8 cellular contexts compared by ENCODE assay signal in genomic region chr20:56974499-56975250, GRCh38.
DNase-seq lines count a peak whose midpoint lies in the region; ATAC-seq and TF ChIP-seq lines count a peak whose summit lies in the region.

No MANE protein-coding gene starts in this region.

- no peaks in the 10 kb centered on the region for H3K36me3 ChIP-seq in HCT116 (ENCODE audit: control insufficient read depth in 1 of 2, insufficient read depth in 2 of 2, low read length in 2 of 2)
- H3K36me3 ChIP-seq in prostate gland, result no peaks in the 10 kb centered on the region

- peak; percentile 90 for TF ChIP-seq RAD21 in HCT116 (IDR thresholded peaks at IDR 0.05; ENCODE audit: low read depth)

- TF ChIP-seq CTCF in C4-2B (conservative IDR thresholded peaks at IDR 0.05), result peak; percentile 90
- TF ChIP-seq CTCF in HCT116 (IDR thresholded peaks at IDR 0.05 in 2 of 3, conservative IDR thresholded peaks at IDR 0.05 in 1 of 3; ENCODE audit: borderline replicate concordance in 1 of 3, insufficient read depth in 1 of 3, low read depth in 2 of 3, low read length in 2 of 3), result peak; percentile 82 to 89 (median 87)
- TF ChIP-seq CTCF in fibroblast of mammary gland (conservative IDR thresholded peaks at IDR 0.05; ENCODE audit: control insufficient read depth, insufficient read depth, low read depth, low read length), result peak; percentile 83
- TF ChIP-seq CTCF in prostate gland (IDR thresholded peaks at IDR 0.05), result peak; percentile 57 to 82 (median 66)

- RAD21 ChIA-PET in HCT116 (lab: Charles Lee; ENCODE audit: low non-redundant PET in 1 of 2, low total read pairs in 2 of 2, uncharacterized antibody in 2 of 2, unreplicated experiment in 2 of 2), result interaction anchor here (1.0 to 1.7 kb wide), 4 partner anchors 131 to 345 kb away, joined by 3 to 11 read pairs (median 6); partner anchors contain the start of gene TFAP2C (in 1 of the 2)

- H3K9ac ChIP-seq in HCT116 (ENCODE audit: low read length), result no peak overlapping the region

- DNase-seq in HCT116 (ENCODE audit: low read depth, low spot score) (peak; percentile 47), RPMI7951 (ENCODE audit: low read depth) (peak; percentile 88), fibroblast of mammary gland (ENCODE audit: low read depth) (peak; percentile 64), prostate gland (ENCODE audit: low spot score) (peak; percentile 67), NCI-H2029 (lab: John Stamatoyannopoulos, UW) (no peak)
- DNase-seq in activated naive CD4-positive, alpha-beta T cell treated with Interleukin-2 at 50 U/mL for 16 hours, result no peak

- H3K9me2 ChIP-seq in HCT116 (ENCODE audit: insufficient read depth), result no peaks in the 10 kb centered on the region

- H3K4me2 ChIP-seq in HCT116 (ENCODE audit: low read length), result peak overlapping the region; percentile 42

- ATAC-seq in HCT116 (peak; percentile 90), GM21723 (IDR thresholded peaks at IDR 0.05; ENCODE audit: unreplicated experiment) (no peak)

- peak overlapping the region; percentile 67 for H2AFZ ChIP-seq in HCT116 (ENCODE audit: low read depth, low read length, poor library complexity, severe bottlenecking)

- WGBS in prostate gland, result 11% methylated on average over 21 of the region's 21 CpGs

- H3K4me3 ChIP-seq in HCT116 (replicated peaks in 1 of 2; ENCODE audit: low read depth in 1 of 2, low read length in 2 of 2) (peak overlapping the region in 1 of 2 experiments; percentile 16; a peak in 1 of 4 replicates), fibroblast of mammary gland (ENCODE audit: control insufficient read depth, low read depth, low read length) (no peak overlapping the region), prostate gland (no peak overlapping the region)

- H3K27me3 ChIP-seq in HCT116 (ENCODE audit: insufficient read depth, low read length) (no peaks in the 10 kb centered on the region), prostate gland (replicated peaks; ENCODE audit: insufficient read depth) (peaks cover 2% of the 10 kb centered on the region)

- no TSS peak for BruUV-seq in HCT116 (replicated peaks; lab: Mats Ljungman, UMichigan)

- H3K27ac ChIP-seq in C4-2B (no peak overlapping the region), HCT116 (ENCODE audit: low read depth, low read length) (no peak overlapping the region), prostate gland (no peak overlapping the region)

- H3K79me2 ChIP-seq in HCT116 (ENCODE audit: insufficient read depth, low read length), result no peaks in the 10 kb centered on the region

- peaks cover 0 to 5% of the 10 kb centered on the region in 2 experiments; a peak in 2 of 4 replicates for H3K4me1 ChIP-seq in HCT116 (ENCODE audit: control insufficient read depth in 1 of 2, insufficient read depth in 2 of 2, low read length in 2 of 2)
- H3K4me1 ChIP-seq in prostate gland (replicated peaks), result no peaks in the 10 kb centered on the region

- intact Hi-C loops in HCT116 (cut with micrococcal nuclease) (loop anchor here (1.0 kb wide), 2 partner anchors 345 to 424 kb away; partner anchors contain the start of gene TFAP2C), prostate gland (cut with DNase I) (no loop called here)

- CTCF ChIA-PET in HCT116 (lab: Charles Lee), result interaction anchor here (0.6 to 2.0 kb wide), 18 partner anchors 8 to 426 kb away, joined by 3 to 19 read pairs (median 4); partner anchors contain the start of gene TFAP2C

- H4K20me1 ChIP-seq in HCT116 (ENCODE audit: insufficient read depth), result no peaks in the 10 kb centered on the region

- H3K9me3 ChIP-seq in HCT116 (ENCODE audit: control insufficient read depth in 1 of 2, insufficient read depth in 1 of 2, low read depth in 1 of 2, low read length in 2 of 2) (no peaks in the 10 kb centered on the region), prostate gland (no peaks in the 10 kb centered on the region)

- POLR2A ChIA-PET in HCT116 (lab: Charles Lee), result no interaction called here

- TF ChIP-seq POLR2A in HCT116 (IDR thresholded peaks at IDR 0.05; ENCODE audit: borderline replicate concordance, extremely low read depth, insufficient read depth, insufficient read length), result no peak
- TF ChIP-seq POLR2A in prostate gland (IDR thresholded peaks at IDR 0.05), result no peak

TF ChIP-seq in HCT116, 20 proteins besides CTCF, POLR2A, EP300 and RAD21:
- TF ChIP-seq POLR2AphosphoS5 (IDR thresholded peaks at IDR 0.05; ENCODE audit: low read depth, low read length) (no peak), JUND (IDR thresholded peaks at IDR 0.05) (no peak), SP1 (IDR thresholded peaks at IDR 0.05; ENCODE audit: low read depth) (no peak), FOSL1 (IDR thresholded peaks at IDR 0.05; ENCODE audit: low read depth) (no peak), ELF1 (IDR thresholded peaks at IDR 0.05; ENCODE audit: borderline replicate concordance, low read depth) (no peak), SIN3A (IDR thresholded peaks at IDR 0.05; ENCODE audit: low read depth) (no peak), SRF (IDR thresholded peaks at IDR 0.05; ENCODE audit: low read depth) (no peak), CEBPB (IDR thresholded peaks at IDR 0.05; ENCODE audit: low read depth) (no peak)

Comparison
In these comparisons a context has a peak if more than half of its experiments do, and no peak if none do; other contexts are left out.
1. DNase-seq: peak in HCT116 (single experiment), RPMI7951 (single experiment), fibroblast of mammary gland (single experiment) and prostate gland (single experiment); none in NCI-H2029 (single experiment) and activated naive CD4-positive, alpha-beta T cell treated with Interleukin-2 at 50 U/mL for 16 hours (single experiment).
2. Peak in every context shown above with its lines, with median percentiles within 50 percentile points of each other: CTCF ChIP-seq.